ENCODE assay signal across 8 cellular contexts in the genomic region with DNA sequence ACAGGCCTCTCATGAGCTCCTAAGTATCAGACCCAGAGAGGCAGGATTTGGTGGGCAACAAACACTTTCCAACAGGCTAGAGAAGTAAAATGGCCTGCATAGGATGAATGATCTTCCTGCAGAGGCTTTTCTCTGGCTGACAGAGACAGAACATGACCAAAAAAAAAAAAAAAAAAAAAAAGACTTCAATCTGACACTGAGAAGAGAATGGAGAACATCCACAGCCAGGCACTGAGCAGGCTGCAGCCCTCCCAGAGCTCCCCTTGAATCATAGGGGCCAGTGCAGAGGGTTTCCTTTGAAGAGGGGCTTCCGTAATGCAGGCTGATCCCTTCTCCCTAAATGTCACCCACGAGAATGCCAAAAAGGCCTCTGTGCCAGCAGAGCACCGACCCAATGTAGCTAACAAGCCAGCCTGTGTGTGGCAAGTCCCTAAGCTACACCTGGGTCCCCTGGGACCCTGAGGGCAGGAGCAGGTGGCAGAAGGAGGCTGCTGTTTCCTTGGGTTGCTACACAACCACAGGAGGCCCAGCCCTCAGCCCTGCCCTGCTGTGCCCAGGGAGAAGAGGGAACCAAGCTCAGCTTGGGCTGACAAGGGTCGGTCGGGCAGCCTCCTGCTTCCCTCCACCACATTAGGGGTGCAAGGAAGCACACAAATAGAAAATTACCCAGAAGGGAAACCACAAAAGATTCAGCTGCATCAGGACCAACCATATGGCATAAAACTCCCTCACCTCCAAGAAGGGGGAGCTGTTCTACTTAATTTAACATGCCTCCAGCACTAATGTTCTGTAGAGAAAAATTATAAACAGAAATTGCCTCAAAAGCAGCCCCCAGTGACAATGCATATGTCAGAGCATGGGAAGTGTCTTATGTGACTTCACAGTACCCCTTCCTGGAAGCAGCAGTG. TPM values are rescaled to one million over a fixed set of nuclear protein-coding genes. Genes with fewer than 3 reads are reported as not detected.
A peak's percentile ranks its signal among the peaks of the same experiment; 100 is the strongest.
DNase-seq lines count a peak whose midpoint lies in the region; ATAC-seq, FAIRE-seq and TF ChIP-seq lines count a peak whose summit lies in the region.

No MANE protein-coding gene starts in this region.

- H3K27me3 Mint-ChIP-seq in progenitor cell of endocrine pancreas: no peaks in the 10 kb centered on the region
- H3K27me3 Mint-ChIP-seq in CD4-positive, alpha-beta memory T cell: no peaks in the 10 kb centered on the region

- no peak overlapping the region for H3K4me3 ChIP-seq in CD4-positive, alpha-beta memory T cell (ENCODE audit: low read length in 2 of 2)
- H3K4me3 ChIP-seq in neuronal stem cell (ENCODE audit: low read length in 2 of 2): no peak overlapping the region

- CTCF ChIA-PET in CD4-positive, alpha-beta memory T cell (lab: Charles Lee; ENCODE audit: partially characterized antibody): interaction anchor here (0.7 to 1.9 kb wide), 4 partner anchors 10 to 706 kb away, joined by 3 to 7 read pairs (median 6); no protein-coding TSS in a partner anchor

- peaks cover 1% of the 10 kb centered on the region for H3K4me1 Mint-ChIP-seq in progenitor cell of endocrine pancreas (ENCODE audit: low read depth)
- H3K4me1 Mint-ChIP-seq in CD4-positive, alpha-beta memory T cell: peaks cover 0 to 9% (median 4%) of the 10 kb centered on the region in 4 donors

- no peak overlapping the region for H4K91ac ChIP-seq in neuronal stem cell (ENCODE audit: low read depth, low read length, poor library complexity)

- WGBS in neuronal stem cell (ENCODE audit: extremely low coverage in 2 of 2, insufficient read length in 2 of 2, insufficient replicate concordance in 1 of 2), 2 donors: no CpG with 5 or more reads among the region's 5 CpGs

- no peak overlapping the region for H3K18ac ChIP-seq in neuronal stem cell (ENCODE audit: low read length)

- H2BK12ac ChIP-seq in neuronal stem cell (ENCODE audit: low read length): no peak overlapping the region

- H3K79me1 ChIP-seq in neuronal stem cell (ENCODE audit: low read depth, low read length): no peaks in the 10 kb centered on the region

- no peak overlapping the region for H3K4me2 ChIP-seq in neuronal stem cell (ENCODE audit: insufficient read depth, low read length, poor library complexity, severe bottlenecking)

- H2BK15ac ChIP-seq in neuronal stem cell (ENCODE audit: low read length): no peak overlapping the region

- no peak overlapping the region for H3K4ac ChIP-seq in neuronal stem cell (ENCODE audit: low read length)

- H3K4me3 Mint-ChIP-seq in progenitor cell of endocrine pancreas (ENCODE audit: low read depth): no peak overlapping the region
- H3K4me3 Mint-ChIP-seq in CD4-positive, alpha-beta memory T cell: no peak overlapping the region

- no peak overlapping the region for H2BK120ac ChIP-seq in neuronal stem cell (ENCODE audit: low read depth, low read length)

- H3K36me3 Mint-ChIP-seq in progenitor cell of endocrine pancreas (ENCODE audit: insufficient read depth): no peaks in the 10 kb centered on the region
- no peaks in the 10 kb centered on the region for H3K36me3 Mint-ChIP-seq in CD4-positive, alpha-beta memory T cell

- TF ChIP-seq POLR2A in GM12892 (IDR thresholded peaks at IDR 0.05; ENCODE audit: low read depth, low read length): no peak

- H3K36me3 ChIP-seq in CD4-positive, alpha-beta memory T cell (ENCODE audit: insufficient read depth, low read length): no peaks in the 10 kb centered on the region
- no peaks in the 10 kb centered on the region for H3K36me3 ChIP-seq in neuronal stem cell (replicated peaks in 1 of 2; ENCODE audit: control insufficient read depth in 2 of 2, insufficient read depth in 2 of 2, low read length in 2 of 2)

- no peaks in the 10 kb centered on the region for H3K9me3 ChIP-seq in CD4-positive, alpha-beta memory T cell (ENCODE audit: control insufficient read depth in 1 of 2, low read length in 2 of 2)
- H3K9me3 ChIP-seq in neuronal stem cell (replicated peaks in 1 of 2; ENCODE audit: control insufficient read depth in 2 of 2, insufficient read depth in 1 of 2, low read depth in 1 of 2, low read length in 2 of 2): no peaks in the 10 kb centered on the region

- no peak overlapping the region for H2AFZ ChIP-seq in neuronal stem cell (ENCODE audit: low read length)

- POLR2A ChIA-PET in CD4-positive, alpha-beta memory T cell (lab: Charles Lee; ENCODE audit: partially characterized antibody): no interaction called here

- H3K27ac Mint-ChIP-seq in progenitor cell of endocrine pancreas: no peak overlapping the region
- H3K27ac Mint-ChIP-seq in CD4-positive, alpha-beta memory T cell: no peak overlapping the region

- H3K23ac ChIP-seq in neuronal stem cell (ENCODE audit: low read depth, low read length, poor library complexity): no peak overlapping the region

- peaks cover 4% of the 10 kb centered on the region for H3K9me3 Mint-ChIP-seq in progenitor cell of endocrine pancreas (ENCODE audit: low read depth)
- H3K9me3 Mint-ChIP-seq in CD4-positive, alpha-beta memory T cell: no peaks in the 10 kb centered on the region

- intact Hi-C loops in CD4-positive, alpha-beta memory T cell (cut with micrococcal nuclease): no loop called here

- DNase-seq in GM12892 (ENCODE audit: insufficient read length): no peak
- DNase-seq in KBM-7: peak; percentile 89
- DNase-seq in UCSD-AML1 (lab: John Stamatoyannopoulos, UW; ENCODE audit: unreplicated experiment): peak; percentile 82
- no peak for DNase-seq in NCI-H510A treated with DMSO at 0.1 percent for 48 hours (lab: John Stamatoyannopoulos, UW)
- no peak for DNase-seq in progenitor cell of endocrine pancreas (ENCODE audit: low spot score, unreplicated experiment)
- DNase-seq in CD4-positive, alpha-beta memory T cell: no peak
- DNase-seq in neuronal stem cell (ENCODE audit: low spot score): no peak

- H2BK5ac ChIP-seq in neuronal stem cell (ENCODE audit: low read length): no peak overlapping the region

- ATAC-seq in GM21576 (IDR thresholded peaks at IDR 0.05; ENCODE audit: unreplicated experiment): peak; percentile 73

- TF ChIP-seq CTCF in progenitor cell of endocrine pancreas (IDR thresholded peaks at IDR 0.05; ENCODE audit: unreplicated experiment): no peak

- peak; percentile 82 for FAIRE-seq in GM12892 (lab: Jason Lieb, UNC)

- in situ Hi-C loops in KBM-7 (cut with MboI; ENCODE audit: low pct_unique_long_range_greater_than_20kb, low sequenced_read_pairs): no loop called here

- no peak overlapping the region for H3K14ac ChIP-seq in neuronal stem cell (ENCODE audit: low read length)

- no peak overlapping the region for H3K27ac ChIP-seq in CD4-positive, alpha-beta memory T cell (ENCODE audit: low read depth, low read length)
- H3K27ac ChIP-seq in neuronal stem cell (replicated peaks; ENCODE audit: low read length): no peak overlapping the region

- H3K4me1 ChIP-seq in CD4-positive, alpha-beta memory T cell (ENCODE audit: insufficient read depth, low read length): no peaks in the 10 kb centered on the region
- H3K4me1 ChIP-seq in neuronal stem cell (ENCODE audit: control insufficient read depth in 2 of 2, insufficient read depth in 1 of 2, low read depth in 1 of 2, low read length in 2 of 2): peaks cover 0 to 3% of the 10 kb centered on the region in 2 donors

- no peak overlapping the region for H2AK5ac ChIP-seq in neuronal stem cell (ENCODE audit: low read depth, low read length)

- H4K8ac ChIP-seq in neuronal stem cell (ENCODE audit: low read depth, low read length): no peak overlapping the region

- no peaks in the 10 kb centered on the region for H3K27me3 ChIP-seq in CD4-positive, alpha-beta memory T cell (ENCODE audit: insufficient read depth, low read length)
- peaks cover 0 to 18% (median 0%) of the 10 kb centered on the region in 3 experiments for H3K27me3 ChIP-seq in neuronal stem cell (ENCODE audit: control insufficient read depth in 3 of 3, insufficient read depth in 3 of 3, low read depth in 1 of 3, low read length in 3 of 3)

- H3K9ac ChIP-seq in neuronal stem cell (ENCODE audit: low read depth, low read length, poor library complexity): no peak overlapping the region

RNA-seq across cellular contexts. Expression of gene MAP7D2, which starts 55.5 kb away (rescaled TPM):
- polyA plus RNA-seq in GM12892 (2012; ENCODE audit: missing spikeins): 0.98 TPM
- 1.4 and 1.5 TPM in 2 replicates for total RNA-seq in progenitor cell of endocrine pancreas
- total RNA-seq in CD4-positive, alpha-beta memory T cell: under 1 TPM in 1 of 2 experiments, not detected in 1; 0.17 TPM
- polyA plus RNA-seq in CD4-positive, alpha-beta memory T cell: under 1 TPM in 1 of 2 donors, not detected in 1; 0.14 TPM
- 1.8 TPM for polyA plus RNA-seq in neuronal stem cell (2013, experiment 1 of 2)
- polyA plus RNA-seq in neuronal stem cell (2013, experiment 2 of 2): 2.1 TPM

Comparison
In these comparisons a context has a peak if more than half of its experiments do, and no peak if none do; other contexts are left out.
1. DNase-seq: peak in KBM-7 (single experiment) and UCSD-AML1 (single experiment); none in GM12892 (single experiment), NCI-H510A treated with DMSO at 0.1 percent for 48 hours (single experiment), progenitor cell of endocrine pancreas (single experiment), CD4-positive, alpha-beta memory T cell (0 of 5) and neuronal stem cell (single experiment).